Comparison of ENCODE assay signal across 1 cellular context in the genomic region with DNA sequence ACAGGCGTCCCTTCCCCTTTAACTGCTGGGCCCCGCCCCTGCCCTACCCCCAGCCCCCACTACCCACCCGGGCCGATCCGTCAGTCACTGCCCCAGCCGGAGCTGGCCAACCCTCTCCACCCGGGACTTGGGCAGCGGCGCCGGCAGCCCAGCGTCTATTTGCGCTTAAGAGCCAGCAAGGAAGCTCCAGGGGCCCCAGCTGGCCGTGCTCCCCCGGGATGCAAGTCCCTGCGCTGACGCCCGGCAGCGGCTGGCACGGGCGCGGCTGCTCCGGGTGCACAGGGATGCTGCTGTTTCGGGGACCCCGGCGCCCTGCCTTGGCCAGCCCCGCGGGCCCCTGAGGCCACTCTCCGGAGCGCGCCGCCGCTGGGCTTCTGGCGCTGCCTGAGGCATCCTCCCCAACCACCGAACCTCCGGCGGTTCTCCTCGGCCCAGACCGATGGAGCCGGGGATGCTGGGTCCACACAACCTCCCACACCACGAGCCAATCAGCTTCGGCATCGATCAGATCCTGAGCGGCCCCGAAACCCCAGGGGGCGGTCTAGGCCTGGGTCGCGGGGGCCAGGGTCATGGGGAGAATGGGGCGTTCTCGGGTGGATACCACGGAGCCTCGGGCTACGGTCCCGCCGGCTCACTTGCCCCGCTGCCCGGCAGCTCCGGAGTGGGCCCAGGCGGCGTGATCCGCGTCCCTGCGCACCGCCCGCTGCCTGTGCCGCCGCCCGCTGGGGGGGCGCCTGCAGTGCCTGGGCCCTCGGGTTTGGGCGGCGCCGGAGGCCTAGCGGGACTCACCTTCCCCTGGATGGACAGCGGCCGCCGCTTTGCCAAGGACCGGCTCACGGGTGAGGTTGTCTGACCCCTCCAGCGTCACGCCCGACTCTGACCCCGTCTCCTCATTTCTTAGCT.
TF ChIP-seq lines count a peak whose summit lies in the region.

A gene (plus strand): TSS at position 83 of the 903 bp plus-strand sequence. CDS start 357 bp downstream, at position 440.

TF ChIP-seq in A549, 52 proteins besides CTCF, POLR2A, EP300 and RAD21 (continued from another document):
- TF ChIP-seq, protein P1, sequence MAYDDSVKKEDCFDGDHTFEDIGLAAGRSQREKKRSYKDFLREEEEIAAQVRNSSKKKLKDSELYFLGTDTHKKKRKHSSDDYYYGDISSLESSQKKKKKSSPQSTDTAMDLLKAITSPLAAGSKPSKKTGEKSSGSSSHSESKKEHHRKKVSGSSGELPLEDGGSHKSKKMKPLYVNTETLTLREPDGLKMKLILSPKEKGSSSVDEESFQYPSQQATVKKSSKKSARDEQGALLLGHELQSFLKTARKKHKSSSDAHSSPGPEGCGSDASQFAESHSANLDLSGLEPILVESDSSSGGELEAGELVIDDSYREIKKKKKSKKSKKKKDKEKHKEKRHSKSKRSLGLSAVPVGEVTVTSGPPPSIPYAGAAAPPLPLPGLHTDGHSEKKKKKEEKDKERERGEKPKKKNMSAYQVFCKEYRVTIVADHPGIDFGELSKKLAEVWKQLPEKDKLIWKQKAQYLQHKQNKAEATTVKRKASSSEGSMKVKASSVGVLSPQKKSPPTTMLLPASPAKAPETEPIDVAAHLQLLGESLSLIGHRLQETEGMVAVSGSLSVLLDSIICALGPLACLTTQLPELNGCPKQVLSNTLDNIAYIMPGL (CRISPR knock-in tag; IDR thresholded peaks at IDR 0.05; ENCODE audit: borderline replicate concordance), result no peak
- no peak for TF ChIP-seq CEBPB (IDR thresholded peaks at IDR 0.05)
TF ChIP-seq in A549: peak in this region for 1.
